ENCODE assay signal across 1 cellular context in genomic region chr6:157531169-157531985, GRCh38.
TF ChIP-seq lines count a peak whose summit lies in the region.

No MANE protein-coding gene starts in this region.

TF ChIP-seq in HepG2, 621 proteins besides CTCF, POLR2A, EP300 and RAD21 (continued from another document and continues in another):
- peak; percentile 97 for TF ChIP-seq ZNF503 (CRISPR knock-in tag; IDR thresholded peaks at IDR 0.05)
- peak; percentile 38; the same call in 1 of the 2 replicates for TF ChIP-seq SMC3 (IDR thresholded peaks at IDR 0.05; ENCODE audit: low read length)
- peak; percentile 98 for TF ChIP-seq HOXA9 (CRISPR knock-in tag; IDR thresholded peaks at IDR 0.05; ENCODE audit: borderline replicate concordance)
- TF ChIP-seq ZNF101 (CRISPR knock-in tag; IDR thresholded peaks at IDR 0.05; ENCODE audit: borderline replicate concordance, low read depth), result peak; percentile 87; the same call in 1 of the 2 replicates
- peak; percentile 96 for TF ChIP-seq ZNF775 (CRISPR knock-in tag; IDR thresholded peaks at IDR 0.05; ENCODE audit: borderline replicate concordance)
- TF ChIP-seq ZNF343 (CRISPR knock-in tag; IDR thresholded peaks at IDR 0.05), result peak; percentile 95; the same call in 1 of the 2 replicates
- TF ChIP-seq BRCA1 (CRISPR knock-in tag; IDR thresholded peaks at IDR 0.05), result peak; percentile 52; the same call in 1 of the 2 replicates
- no peak for TF ChIP-seq CBX1 (IDR thresholded peaks at IDR 0.05; ENCODE audit: low read depth)
- peak; percentile 96; the same call in 1 of the 2 replicates for TF ChIP-seq ZNF790 (CRISPR knock-in tag; IDR thresholded peaks at IDR 0.05; ENCODE audit: borderline replicate concordance)
- TF ChIP-seq CBFB (CRISPR knock-in tag; IDR thresholded peaks at IDR 0.05), result peak; percentile 88
- peak; percentile 47 for TF ChIP-seq HNRNPLL (IDR thresholded peaks at IDR 0.05; ENCODE audit: low read depth, low read length, poor library complexity, severe bottlenecking)
- no peak for TF ChIP-seq NFYB (CRISPR knock-in tag; IDR thresholded peaks at IDR 0.05)
- TF ChIP-seq TARDBP (CRISPR knock-in tag; IDR thresholded peaks at IDR 0.05), result peak; percentile 97
- TF ChIP-seq NFKBIZ (CRISPR knock-in tag; IDR thresholded peaks at IDR 0.05), result peak; percentile 99
- TF ChIP-seq KLF11 (CRISPR knock-in tag; IDR thresholded peaks at IDR 0.05), result peak; percentile 92
- no peak for TF ChIP-seq NR2F2 (IDR thresholded peaks at IDR 0.05; ENCODE audit: borderline replicate concordance, low read depth)
- peak; percentile 95 for TF ChIP-seq ZNF704 (CRISPR knock-in tag; IDR thresholded peaks at IDR 0.05; ENCODE audit: borderline replicate concordance)
- peak; percentile 89; the same call in 1 of the 2 replicates for TF ChIP-seq ZNF558 (CRISPR knock-in tag; IDR thresholded peaks at IDR 0.05; ENCODE audit: borderline replicate concordance)
- peak; percentile 76 for TF ChIP-seq ZNF639 (CRISPR knock-in tag; conservative IDR thresholded peaks at IDR 0.05)
- TF ChIP-seq TBX3 (IDR thresholded peaks at IDR 0.05; ENCODE audit: borderline replicate concordance), result peak; percentile 93
- peak; percentile 93 for TF ChIP-seq ZNF737 (CRISPR knock-in tag; IDR thresholded peaks at IDR 0.05; ENCODE audit: borderline replicate concordance)
- peak; percentile 96 for TF ChIP-seq HMG20B (CRISPR knock-in tag; conservative IDR thresholded peaks at IDR 0.05)
- TF ChIP-seq ZNF609 (CRISPR knock-in tag; IDR thresholded peaks at IDR 0.05; ENCODE audit: borderline replicate concordance), result peak; percentile 99
- TF ChIP-seq JUNB (CRISPR knock-in tag; IDR thresholded peaks at IDR 0.05; ENCODE audit: borderline replicate concordance), result peak; percentile 78
- peak; percentile 67 for TF ChIP-seq MTERF4 (CRISPR knock-in tag; IDR thresholded peaks at IDR 0.05)
- peak; percentile 97 for TF ChIP-seq ZBED4 (CRISPR knock-in tag; IDR thresholded peaks at IDR 0.05; ENCODE audit: borderline replicate concordance)
- TF ChIP-seq CENPT (CRISPR knock-in tag; IDR thresholded peaks at IDR 0.05; ENCODE audit: low read depth), result peak; percentile 56; the same call in 1 of the 2 replicates
- TF ChIP-seq GATA4 (IDR thresholded peaks at IDR 0.05; ENCODE audit: borderline replicate concordance, low read depth), result peak; percentile 92; the same call in 1 of the 2 replicates
- peak; percentile 92 for TF ChIP-seq HBP1 (CRISPR knock-in tag; IDR thresholded peaks at IDR 0.05; ENCODE audit: low read depth)
- peak; percentile 98 for TF ChIP-seq ZNF18 (CRISPR knock-in tag; IDR thresholded peaks at IDR 0.05; ENCODE audit: insufficient replicate concordance)
- peak; percentile 98; the same call in 1 of the 2 replicates for TF ChIP-seq ZNF703 (CRISPR knock-in tag; IDR thresholded peaks at IDR 0.05; ENCODE audit: borderline replicate concordance)
- TF ChIP-seq AFF4 (CRISPR knock-in tag; IDR thresholded peaks at IDR 0.05), result peak; percentile 73; the same call in 1 of the 2 replicates
- peak; percentile 80 for TF ChIP-seq ZNF263 (CRISPR knock-in tag; IDR thresholded peaks at IDR 0.05)
- TF ChIP-seq ZNF589 (CRISPR knock-in tag; conservative IDR thresholded peaks at IDR 0.05), result peak; percentile 91
- TF ChIP-seq MXD4 (CRISPR knock-in tag; IDR thresholded peaks at IDR 0.05), result no peak; the same call in none of the 2 replicates
